In the genomic region with DNA sequence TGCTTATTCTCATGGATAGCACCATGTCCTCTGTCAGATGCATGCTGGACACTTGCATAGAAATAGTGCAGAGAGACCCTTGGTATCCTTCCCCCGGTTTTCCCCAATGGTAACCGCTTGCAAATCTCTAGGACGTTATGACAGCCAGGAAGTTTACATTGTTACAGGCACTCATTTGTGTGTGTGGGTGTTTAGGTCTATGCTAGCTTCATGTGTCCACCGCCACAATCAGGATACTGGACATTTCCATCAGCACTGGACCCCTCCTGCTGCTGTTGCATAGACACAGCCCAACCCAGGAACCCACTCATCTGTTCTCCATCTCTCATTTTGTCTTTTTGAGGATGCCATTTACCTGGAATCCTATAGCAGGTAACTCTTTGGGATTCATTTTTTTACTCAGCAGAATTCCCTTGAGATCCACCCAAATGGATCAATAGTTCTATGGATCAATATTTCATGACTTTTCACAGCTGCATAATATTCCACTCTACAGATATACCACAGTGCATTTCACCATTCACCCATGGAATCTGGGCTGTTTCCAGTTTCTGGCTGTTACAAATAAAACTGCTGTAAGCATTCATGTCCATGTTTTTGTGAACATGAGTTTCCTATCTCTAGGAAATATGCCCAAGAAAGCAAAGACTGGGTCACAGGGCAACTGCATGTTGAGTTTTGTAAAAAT, we compare ENCODE assay signal across 23 cellular contexts. TPM values are rescaled to one million over a fixed set of nuclear protein-coding genes. Genes with fewer than 3 reads are reported as not detected.
DNase-seq lines count a peak whose midpoint lies in the region; ATAC-seq and TF ChIP-seq lines count a peak whose summit lies in the region.
"Had no signal": no experiment of that assay in that cellular context is flagged by ENCODE, and none has a peak within 500 bp of the region (broad histone marks: within the 10 kb centered on the region; RNA-seq: fewer than 3 reads in every experiment).

No MANE protein-coding gene starts in this region.

- H3K4me1 Mint-ChIP-seq in natural killer cell = no peaks in the 10 kb centered on the region
- peaks cover 0 to 6% of the 10 kb centered on the region in 2 donors for H3K4me1 Mint-ChIP-seq in natural killer cell treated with Interleukin-12 subunit alpha and Interleukin-12 subunit beta and Interleukin-15 and Interleukin-18, amount 100 ng/mL, for 72 hours (ENCODE audit: low read depth in 2 of 2)
- peaks cover 11% of the 10 kb centered on the region for H3K4me1 Mint-ChIP-seq in chondrocyte (ENCODE audit: low read depth)

- no peak for DNase-seq in natural killer cell
- DNase-seq in natural killer cell treated with Interleukin-12 subunit alpha and Interleukin-12 subunit beta and Interleukin-15 and Interleukin-18, amount 100 ng/mL, for 72 hours (ENCODE audit: low spot score) = no peak
- no peak for DNase-seq in chondrocyte (ENCODE audit: low spot score)
- no peak for DNase-seq in Kasumi-1 (lab: John Stamatoyannopoulos, UW)
- DNase-seq in DMS 273 (lab: John Stamatoyannopoulos, UW; ENCODE audit: unreplicated experiment) = no peak
- DNase-seq: glutamatergic neuron, NCI-H2029 treated with DMSO at 0.1 percent for 48 hours had no signal

- no peak overlapping the region for H3K27ac Mint-ChIP-seq in natural killer cell
- no peak overlapping the region for H3K27ac Mint-ChIP-seq in natural killer cell treated with Interleukin-12 subunit alpha and Interleukin-12 subunit beta and Interleukin-15 and Interleukin-18, amount 100 ng/mL, for 72 hours
- H3K27ac Mint-ChIP-seq in chondrocyte (ENCODE audit: unreplicated experiment) = no peak overlapping the region
- H3K27ac Mint-ChIP-seq: activated CD4-positive, alpha-beta T cell treated with anti-CD3 and anti-CD28 coated beads for 36 hours; memory B cell; progenitor cell of endocrine pancreas; stimulated activated naive CD8-positive, alpha-beta T cell treated with anti-CD3 and anti-CD28 coated beads, Interleukin-15, amount 100 ng/mL, for 72 hours; T-helper 2 cell treated with Interferon-gamma antibody and Interleukin-4, amounts not matched to agents 5 μg/mL and 100 μg/mL, for 36 hours had no signal

- intact Hi-C loops in natural killer cell (cut with micrococcal nuclease) = loop anchor here (1.0 to 2.0 kb wide), 2 partner anchors 192 to 474 kb away; no protein-coding TSS in a partner anchor

- no peak overlapping the region for H3K4me3 Mint-ChIP-seq in natural killer cell
- H3K4me3 Mint-ChIP-seq in natural killer cell treated with Interleukin-12 subunit alpha and Interleukin-12 subunit beta and Interleukin-15 and Interleukin-18, amount 100 ng/mL, for 72 hours = no peak overlapping the region
- H3K4me3 Mint-ChIP-seq in chondrocyte (ENCODE audit: unreplicated experiment) = no peak overlapping the region
- H3K4me3 Mint-ChIP-seq: activated CD4-positive, alpha-beta T cell treated with anti-CD3 and anti-CD28 coated beads for 36 hours; activated T-cell treated with anti-CD3 and anti-CD28 coated beads, Interleukin-2, amount 50 U/mL, for 4 hours; memory B cell; stimulated activated naive CD8-positive, alpha-beta T cell treated with anti-CD3 and anti-CD28 coated beads, Interleukin-15, amount 100 ng/mL, for 72 hours; T-helper 2 cell treated with Interferon-gamma antibody and Interleukin-4, amounts not matched to agents 5 μg/mL and 100 μg/mL, for 36 hours had no signal

- TF ChIP-seq CTCF in natural killer cell (IDR thresholded peaks at IDR 0.05) = peak; percentile 8
- peak; percentile 7 for TF ChIP-seq CTCF in chondrocyte (IDR thresholded peaks at IDR 0.05)

- H3K36me3 Mint-ChIP-seq in natural killer cell (no peaks in the 10 kb centered on the region), chondrocyte (ENCODE audit: low read depth) (peaks cover 4% of the 10 kb centered on the region)
- no peaks in the 10 kb centered on the region for H3K36me3 Mint-ChIP-seq in natural killer cell treated with Interleukin-12 subunit alpha and Interleukin-12 subunit beta and Interleukin-15 and Interleukin-18, amount 100 ng/mL, for 72 hours
- H3K36me3 Mint-ChIP-seq: memory B cell had no signal

- H3K27me3 Mint-ChIP-seq in natural killer cell (ENCODE audit: low read depth in 2 of 2) (peaks cover 28 to 35% of the 10 kb centered on the region in 2 donors), chondrocyte (ENCODE audit: low read depth) (peaks cover 11% of the 10 kb centered on the region)
- peaks cover 28 to 39% of the 10 kb centered on the region in 2 donors for H3K27me3 Mint-ChIP-seq in natural killer cell treated with Interleukin-12 subunit alpha and Interleukin-12 subunit beta and Interleukin-15 and Interleukin-18, amount 100 ng/mL, for 72 hours

- ATAC-seq in natural killer cell = no peak
- ATAC-seq in natural killer cell treated with Interleukin-12 subunit alpha and Interleukin-12 subunit beta and Interleukin-15 and Interleukin-18, amount 100 ng/mL, for 72 hours = no peak
- ATAC-seq in HG03175 (IDR thresholded peaks at IDR 0.05; ENCODE audit: unreplicated experiment) = peak; percentile 5
- ATAC-seq in GM18873 (IDR thresholded peaks at IDR 0.05; ENCODE audit: low FRiP score, unreplicated experiment) = no peak
- no peak for ATAC-seq in HG03565 (IDR thresholded peaks at IDR 0.05; ENCODE audit: unreplicated experiment)

- no peaks in the 10 kb centered on the region for H3K9me3 Mint-ChIP-seq in natural killer cell
- no peaks in the 10 kb centered on the region for H3K9me3 Mint-ChIP-seq in natural killer cell treated with Interleukin-12 subunit alpha and Interleukin-12 subunit beta and Interleukin-15 and Interleukin-18, amount 100 ng/mL, for 72 hours
- H3K9me3 Mint-ChIP-seq in chondrocyte (ENCODE audit: low read depth) = peaks cover 7% of the 10 kb centered on the region
- H3K9me3 Mint-ChIP-seq: activated T-cell treated with anti-CD3 and anti-CD28 coated beads, Interleukin-2, amount 50 U/mL, for 4 hours; stimulated activated naive CD8-positive, alpha-beta T cell treated with anti-CD3 and anti-CD28 coated beads, Interleukin-15, amount 100 ng/mL, for 72 hours had no signal

RNA-seq across cellular contexts. Expression of gene WNT9A, which starts 6.6 kb away (rescaled TPM):
- total RNA-seq in natural killer cell (not detected), chondrocyte (2.5 to 4.2 TPM (median 2.7 TPM) in 3 replicates)
- total RNA-seq in natural killer cell treated with Interleukin-12 subunit alpha and Interleukin-12 subunit beta and Interleukin-15 and Interleukin-18, amount 100 ng/mL, for 72 hours = under 1 TPM in 1 of 2 donors, not detected in 1; 0.11 TPM

RNA-seq across cellular contexts. Expression of gene WNT3A, which starts 52.5 kb away (rescaled TPM):
- total RNA-seq in natural killer cell (not detected), chondrocyte (not detected in 3 replicates)
- not detected for total RNA-seq in natural killer cell treated with Interleukin-12 subunit alpha and Interleukin-12 subunit beta and Interleukin-15 and Interleukin-18, amount 100 ng/mL, for 72 hours
- total RNA-seq: activated CD4-positive, alpha-beta T cell treated with anti-CD3 and anti-CD28 coated beads for 36 hours; activated T-cell treated with anti-CD3 and anti-CD28 coated beads, Interleukin-2, amount 50 U/mL, for 4 hours; astrocyte; cardiac muscle cell; fibroblast of villous mesenchyme; HT1080; left lobe of liver; progenitor cell of endocrine pancreas; Right ventricle myocardium superior; sciatic nerve had no signal
